ENCODE assay signal across 1 cellular context in the genomic region with DNA sequence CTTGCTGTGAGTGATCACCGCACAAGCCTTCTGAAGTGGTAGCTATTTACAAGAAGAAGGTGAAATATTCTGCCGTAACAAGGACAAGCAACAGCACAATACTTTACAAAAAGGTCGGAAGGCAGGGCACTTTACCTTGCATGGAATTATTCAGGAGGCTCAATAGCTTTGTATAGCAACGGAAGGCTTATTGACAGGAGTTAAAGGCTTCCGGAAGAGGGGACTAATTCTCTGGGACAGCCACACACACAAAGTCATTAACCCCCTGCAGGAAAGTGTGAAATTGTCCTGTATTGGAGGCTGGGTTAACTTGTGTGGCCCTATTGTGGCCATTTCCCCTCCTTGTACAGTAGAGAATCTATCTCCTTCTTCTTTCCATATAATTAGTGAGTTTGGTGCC.
TF ChIP-seq lines count a peak whose summit lies in the region.

No MANE protein-coding gene starts in this region.

TF ChIP-seq in GM23338, 12 proteins besides CTCF, POLR2A, EP300 and RAD21 (continued from another document):
- TF ChIP-seq, protein P1, sequence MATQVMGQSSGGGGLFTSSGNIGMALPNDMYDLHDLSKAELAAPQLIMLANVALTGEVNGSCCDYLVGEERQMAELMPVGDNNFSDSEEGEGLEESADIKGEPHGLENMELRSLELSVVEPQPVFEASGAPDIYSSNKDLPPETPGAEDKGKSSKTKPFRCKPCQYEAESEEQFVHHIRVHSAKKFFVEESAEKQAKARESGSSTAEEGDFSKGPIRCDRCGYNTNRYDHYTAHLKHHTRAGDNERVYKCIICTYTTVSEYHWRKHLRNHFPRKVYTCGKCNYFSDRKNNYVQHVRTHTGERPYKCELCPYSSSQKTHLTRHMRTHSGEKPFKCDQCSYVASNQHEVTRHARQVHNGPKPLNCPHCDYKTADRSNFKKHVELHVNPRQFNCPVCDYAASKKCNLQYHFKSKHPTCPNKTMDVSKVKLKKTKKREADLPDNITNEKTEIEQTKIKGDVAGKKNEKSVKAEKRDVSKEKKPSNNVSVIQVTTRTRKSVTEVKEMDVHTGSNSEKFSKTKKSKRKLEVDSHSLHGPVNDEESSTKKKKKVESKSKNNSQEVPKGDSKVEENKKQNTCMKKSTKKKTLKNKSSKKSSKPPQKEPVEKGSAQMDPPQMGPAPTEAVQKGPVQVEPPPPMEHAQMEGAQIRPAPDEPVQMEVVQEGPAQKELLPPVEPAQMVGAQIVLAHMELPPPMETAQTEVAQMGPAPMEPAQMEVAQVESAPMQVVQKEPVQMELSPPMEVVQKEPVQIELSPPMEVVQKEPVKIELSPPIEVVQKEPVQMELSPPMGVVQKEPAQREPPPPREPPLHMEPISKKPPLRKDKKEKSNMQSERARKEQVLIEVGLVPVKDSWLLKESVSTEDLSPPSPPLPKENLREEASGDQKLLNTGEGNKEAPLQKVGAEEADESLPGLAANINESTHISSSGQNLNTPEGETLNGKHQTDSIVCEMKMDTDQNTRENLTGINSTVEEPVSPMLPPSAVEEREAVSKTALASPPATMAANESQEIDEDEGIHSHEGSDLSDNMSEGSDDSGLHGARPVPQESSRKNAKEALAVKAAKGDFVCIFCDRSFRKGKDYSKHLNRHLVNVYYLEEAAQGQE (IDR thresholded peaks at IDR 0.05; ENCODE audit: unreplicated experiment), result peak; percentile 23
